In the genomic region with DNA sequence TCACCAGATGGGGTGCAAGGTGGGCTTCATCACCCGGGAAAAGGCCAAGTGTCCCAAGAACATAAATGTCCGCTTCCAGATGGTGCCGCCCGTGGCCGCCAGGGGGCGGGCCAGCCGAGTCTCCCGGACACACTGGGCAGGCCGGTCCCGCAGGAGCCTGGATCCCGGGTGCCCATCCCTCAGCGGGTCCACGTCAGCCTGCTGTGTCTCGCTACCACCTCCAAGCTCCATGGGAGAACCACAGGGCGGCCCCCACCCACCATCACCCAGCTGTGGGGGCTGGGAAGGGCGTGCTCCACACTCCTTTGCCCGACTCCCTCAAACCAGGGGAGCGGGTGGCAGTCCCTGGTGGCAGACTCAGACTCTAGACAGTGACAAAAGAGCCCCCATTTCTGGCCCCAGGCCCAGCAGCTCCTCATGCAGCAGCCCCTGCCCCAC, we compare ENCODE assay signal across 1 cellular context.
A peak's percentile ranks its signal among the peaks of the same experiment; 100 is the strongest.
TF ChIP-seq lines count a peak whose summit lies in the region.

No MANE protein-coding gene starts in this region.

TF ChIP-seq in A549, 52 proteins besides CTCF, POLR2A, EP300 and RAD21 (continued from another document):
- TF ChIP-seq, protein P1, sequence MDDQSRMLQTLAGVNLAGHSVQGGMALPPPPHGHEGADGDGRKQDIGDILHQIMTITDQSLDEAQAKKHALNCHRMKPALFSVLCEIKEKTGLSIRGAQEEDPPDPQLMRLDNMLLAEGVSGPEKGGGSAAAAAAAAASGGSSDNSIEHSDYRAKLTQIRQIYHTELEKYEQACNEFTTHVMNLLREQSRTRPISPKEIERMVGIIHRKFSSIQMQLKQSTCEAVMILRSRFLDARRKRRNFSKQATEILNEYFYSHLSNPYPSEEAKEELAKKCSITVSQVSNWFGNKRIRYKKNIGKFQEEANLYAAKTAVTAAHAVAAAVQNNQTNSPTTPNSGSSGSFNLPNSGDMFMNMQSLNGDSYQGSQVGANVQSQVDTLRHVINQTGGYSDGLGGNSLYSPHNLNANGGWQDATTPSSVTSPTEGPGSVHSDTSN (IDR thresholded peaks at IDR 0.05) = 0 out of 2 replicates have a peak, but pooled peaks have one; percentile 21
- peak; percentile 87 for TF ChIP-seq SMC3 (IDR thresholded peaks at IDR 0.05)
